ENCODE assay signal across 9 cellular contexts in the genomic region with DNA sequence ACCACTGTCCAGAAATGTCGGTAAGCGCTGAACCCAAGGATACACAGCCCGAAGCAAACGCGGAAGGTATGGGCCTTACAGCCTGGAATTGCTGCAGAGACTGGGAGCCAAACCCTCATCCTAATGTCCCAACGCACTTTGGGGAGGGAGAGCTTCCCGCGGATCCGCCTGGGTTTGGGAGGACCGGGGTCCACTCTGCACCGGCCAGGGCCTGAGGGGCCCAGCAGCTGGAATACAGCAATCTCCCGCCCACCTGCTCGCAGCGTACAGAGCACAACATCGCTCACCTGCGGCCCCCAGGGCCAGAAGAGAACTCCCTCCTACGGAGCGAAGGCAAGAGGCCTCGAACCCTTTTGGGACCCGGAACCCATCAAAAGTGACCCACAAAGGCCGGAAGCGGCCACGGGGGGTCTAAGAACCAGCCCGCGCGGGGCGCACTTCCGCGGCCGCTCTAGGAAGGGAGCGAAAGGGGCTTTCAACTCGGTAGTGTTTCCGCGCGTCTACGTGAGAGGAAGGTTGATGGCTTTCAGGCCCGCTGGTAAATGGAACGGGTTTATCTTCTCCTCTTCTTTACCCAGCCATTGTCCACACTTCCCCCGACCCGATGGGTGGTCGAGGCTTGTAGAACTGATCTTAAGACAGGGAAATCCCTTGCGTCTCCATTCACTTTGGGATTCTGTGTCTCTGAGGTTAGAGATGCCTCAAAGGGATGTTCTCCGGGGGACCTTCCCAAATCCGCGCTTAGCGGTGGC. TPM values are rescaled to one million over a fixed set of nuclear protein-coding genes. Genes with fewer than 3 reads are reported as not detected.
DNase-seq lines count a peak whose midpoint lies in the region; ATAC-seq and TF ChIP-seq lines count a peak whose summit lies in the region.
"Had no signal": no experiment of that assay in that cellular context is flagged by ENCODE, and none has a peak within 500 bp of the region (broad histone marks: within the 10 kb centered on the region; RNA-seq: fewer than 3 reads in every experiment).

A gene (minus strand): TSS at position 378 of the 752 bp plus-strand sequence. CDS start 1,342 bp downstream, outside the sequence.

- intact Hi-C loops in lower leg skin (cut with DNase I; ENCODE audit: low total_unique reads), result no loop called here

- H3K36me3 ChIP-seq in duodenal mucosa (ENCODE audit: control insufficient read depth in 1 of 2, insufficient read depth in 2 of 2, low read length in 2 of 2), result no peaks in the 10 kb centered on the region

- H3K9ac ChIP-seq in duodenal mucosa (ENCODE audit: low read depth in 1 of 2, low read length in 2 of 2), result peak within 1 kb of the TSS; percentile 65 to 95

- peak; percentile 76 for ATAC-seq in GM18520 (IDR thresholded peaks at IDR 0.05; ENCODE audit: unreplicated experiment)
- peak; percentile 82 for ATAC-seq in HG03066 (IDR thresholded peaks at IDR 0.05; ENCODE audit: low read depth, unreplicated experiment)

- peaks cover 0 to 2% of the 10 kb centered on the region in 2 donors for H3K27me3 ChIP-seq in duodenal mucosa (ENCODE audit: control insufficient read depth in 1 of 2, insufficient read depth in 2 of 2, low read length in 2 of 2)

- no peak for TF ChIP-seq POLR2A in lower leg skin (IDR thresholded peaks at IDR 0.05)

- H3K4me3 ChIP-seq in duodenal mucosa (ENCODE audit: low read depth in 1 of 2, low read length in 2 of 2) (peak within 1 kb of the TSS; percentile 88 to 96), lower leg skin (ENCODE audit: low read depth, poor library complexity, severe bottlenecking) (peak within 1 kb of the TSS; percentile 95)

- no peak within 1 kb of the TSS for H3K27ac ChIP-seq in duodenal mucosa (ENCODE audit: low read depth, low read length)
- H3K27ac ChIP-seq: C4-2B had no signal

- peak; percentile 32 for DNase-seq in 8988T
- DNase-seq in NCI-H446 treated with DMSO at 0.1 percent for 48 hours (lab: John Stamatoyannopoulos, UW), result peak; percentile 64
- DNase-seq in activated CD4-positive, alpha-beta T cell treated with anti-CD3 and anti-CD28 coated beads, Interleukin-2, amount 50 U/mL, for 4 hours, result peak; percentile 72 to 76
- peak; percentile 54 to 95 for DNase-seq in lower leg skin (ENCODE audit: low spot score in 2 of 2)
- DNase-seq in stimulated activated CD4-positive, alpha-beta T cell treated with anti-CD3 and anti-CD28 coated beads, Interleukin-4, amount 100 ng/mL, for 24 hours, result peak; percentile 88

- TF ChIP-seq CTCF in lower leg skin (IDR thresholded peaks at IDR 0.05), result no peak

- 2 to 5% methylated on average over 42 to 46 of the region's 46 CpGs for WGBS in lower leg skin, 2 donors

- no peaks in the 10 kb centered on the region for H3K9me3 ChIP-seq in duodenal mucosa (ENCODE audit: control insufficient read depth in 1 of 2, low read length in 2 of 2)

- H3K4me1 ChIP-seq in duodenal mucosa (ENCODE audit: control insufficient read depth in 1 of 2, insufficient read depth in 2 of 2, low read length in 2 of 2), result peaks cover 4 to 10% of the 10 kb centered on the region in 2 donors

RNA-seq across cellular contexts. Expression of the gene that starts here (rescaled TPM):
- total RNA-seq in lower leg skin, result 1 to 10 TPM; 2.7 to 5.5 (median 4.0) TPM

Comparison
In these comparisons a context has a peak if more than half of its experiments do, and no peak if none do; other contexts are left out.
1. DNase-seq: peak in every context shown above with its lines; median percentile 88 in stimulated activated CD4-positive, alpha-beta T cell treated with anti-CD3 and anti-CD28 coated beads, Interleukin-4, amount 100 ng/mL, for 24 hours; 74 in lower leg skin; 74 in activated CD4-positive, alpha-beta T cell treated with anti-CD3 and anti-CD28 coated beads, Interleukin-2, amount 50 U/mL, for 4 hours; 64 in NCI-H446 treated with DMSO at 0.1 percent for 48 hours; 32 in 8988T.